In the genomic region with DNA sequence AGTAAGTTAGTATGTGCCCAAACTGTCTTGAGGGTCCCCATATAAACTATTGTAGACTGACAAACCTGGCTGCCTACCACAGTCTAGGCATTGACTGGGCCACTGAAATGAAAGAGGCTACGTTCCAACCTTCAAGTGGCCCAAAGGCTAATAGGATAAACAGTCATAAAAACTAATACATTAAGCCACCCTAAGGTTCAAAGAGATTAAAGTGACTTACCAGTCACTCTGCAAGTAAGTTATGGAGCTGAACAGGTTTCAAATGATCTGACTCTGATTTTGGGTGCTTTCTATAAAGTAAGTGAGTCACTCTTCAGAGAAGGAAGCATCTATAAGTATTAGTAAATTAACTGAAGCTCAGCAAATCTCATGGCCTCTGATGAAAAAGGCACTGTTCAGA, we compare ENCODE assay signal across 1 cellular context.
TF ChIP-seq lines count a peak whose summit lies in the region.

No MANE protein-coding gene starts in this region.

TF ChIP-seq in H1, 55 proteins besides CTCF, POLR2A, EP300 and RAD21 (continued from another document):
- TF ChIP-seq, protein P1, sequence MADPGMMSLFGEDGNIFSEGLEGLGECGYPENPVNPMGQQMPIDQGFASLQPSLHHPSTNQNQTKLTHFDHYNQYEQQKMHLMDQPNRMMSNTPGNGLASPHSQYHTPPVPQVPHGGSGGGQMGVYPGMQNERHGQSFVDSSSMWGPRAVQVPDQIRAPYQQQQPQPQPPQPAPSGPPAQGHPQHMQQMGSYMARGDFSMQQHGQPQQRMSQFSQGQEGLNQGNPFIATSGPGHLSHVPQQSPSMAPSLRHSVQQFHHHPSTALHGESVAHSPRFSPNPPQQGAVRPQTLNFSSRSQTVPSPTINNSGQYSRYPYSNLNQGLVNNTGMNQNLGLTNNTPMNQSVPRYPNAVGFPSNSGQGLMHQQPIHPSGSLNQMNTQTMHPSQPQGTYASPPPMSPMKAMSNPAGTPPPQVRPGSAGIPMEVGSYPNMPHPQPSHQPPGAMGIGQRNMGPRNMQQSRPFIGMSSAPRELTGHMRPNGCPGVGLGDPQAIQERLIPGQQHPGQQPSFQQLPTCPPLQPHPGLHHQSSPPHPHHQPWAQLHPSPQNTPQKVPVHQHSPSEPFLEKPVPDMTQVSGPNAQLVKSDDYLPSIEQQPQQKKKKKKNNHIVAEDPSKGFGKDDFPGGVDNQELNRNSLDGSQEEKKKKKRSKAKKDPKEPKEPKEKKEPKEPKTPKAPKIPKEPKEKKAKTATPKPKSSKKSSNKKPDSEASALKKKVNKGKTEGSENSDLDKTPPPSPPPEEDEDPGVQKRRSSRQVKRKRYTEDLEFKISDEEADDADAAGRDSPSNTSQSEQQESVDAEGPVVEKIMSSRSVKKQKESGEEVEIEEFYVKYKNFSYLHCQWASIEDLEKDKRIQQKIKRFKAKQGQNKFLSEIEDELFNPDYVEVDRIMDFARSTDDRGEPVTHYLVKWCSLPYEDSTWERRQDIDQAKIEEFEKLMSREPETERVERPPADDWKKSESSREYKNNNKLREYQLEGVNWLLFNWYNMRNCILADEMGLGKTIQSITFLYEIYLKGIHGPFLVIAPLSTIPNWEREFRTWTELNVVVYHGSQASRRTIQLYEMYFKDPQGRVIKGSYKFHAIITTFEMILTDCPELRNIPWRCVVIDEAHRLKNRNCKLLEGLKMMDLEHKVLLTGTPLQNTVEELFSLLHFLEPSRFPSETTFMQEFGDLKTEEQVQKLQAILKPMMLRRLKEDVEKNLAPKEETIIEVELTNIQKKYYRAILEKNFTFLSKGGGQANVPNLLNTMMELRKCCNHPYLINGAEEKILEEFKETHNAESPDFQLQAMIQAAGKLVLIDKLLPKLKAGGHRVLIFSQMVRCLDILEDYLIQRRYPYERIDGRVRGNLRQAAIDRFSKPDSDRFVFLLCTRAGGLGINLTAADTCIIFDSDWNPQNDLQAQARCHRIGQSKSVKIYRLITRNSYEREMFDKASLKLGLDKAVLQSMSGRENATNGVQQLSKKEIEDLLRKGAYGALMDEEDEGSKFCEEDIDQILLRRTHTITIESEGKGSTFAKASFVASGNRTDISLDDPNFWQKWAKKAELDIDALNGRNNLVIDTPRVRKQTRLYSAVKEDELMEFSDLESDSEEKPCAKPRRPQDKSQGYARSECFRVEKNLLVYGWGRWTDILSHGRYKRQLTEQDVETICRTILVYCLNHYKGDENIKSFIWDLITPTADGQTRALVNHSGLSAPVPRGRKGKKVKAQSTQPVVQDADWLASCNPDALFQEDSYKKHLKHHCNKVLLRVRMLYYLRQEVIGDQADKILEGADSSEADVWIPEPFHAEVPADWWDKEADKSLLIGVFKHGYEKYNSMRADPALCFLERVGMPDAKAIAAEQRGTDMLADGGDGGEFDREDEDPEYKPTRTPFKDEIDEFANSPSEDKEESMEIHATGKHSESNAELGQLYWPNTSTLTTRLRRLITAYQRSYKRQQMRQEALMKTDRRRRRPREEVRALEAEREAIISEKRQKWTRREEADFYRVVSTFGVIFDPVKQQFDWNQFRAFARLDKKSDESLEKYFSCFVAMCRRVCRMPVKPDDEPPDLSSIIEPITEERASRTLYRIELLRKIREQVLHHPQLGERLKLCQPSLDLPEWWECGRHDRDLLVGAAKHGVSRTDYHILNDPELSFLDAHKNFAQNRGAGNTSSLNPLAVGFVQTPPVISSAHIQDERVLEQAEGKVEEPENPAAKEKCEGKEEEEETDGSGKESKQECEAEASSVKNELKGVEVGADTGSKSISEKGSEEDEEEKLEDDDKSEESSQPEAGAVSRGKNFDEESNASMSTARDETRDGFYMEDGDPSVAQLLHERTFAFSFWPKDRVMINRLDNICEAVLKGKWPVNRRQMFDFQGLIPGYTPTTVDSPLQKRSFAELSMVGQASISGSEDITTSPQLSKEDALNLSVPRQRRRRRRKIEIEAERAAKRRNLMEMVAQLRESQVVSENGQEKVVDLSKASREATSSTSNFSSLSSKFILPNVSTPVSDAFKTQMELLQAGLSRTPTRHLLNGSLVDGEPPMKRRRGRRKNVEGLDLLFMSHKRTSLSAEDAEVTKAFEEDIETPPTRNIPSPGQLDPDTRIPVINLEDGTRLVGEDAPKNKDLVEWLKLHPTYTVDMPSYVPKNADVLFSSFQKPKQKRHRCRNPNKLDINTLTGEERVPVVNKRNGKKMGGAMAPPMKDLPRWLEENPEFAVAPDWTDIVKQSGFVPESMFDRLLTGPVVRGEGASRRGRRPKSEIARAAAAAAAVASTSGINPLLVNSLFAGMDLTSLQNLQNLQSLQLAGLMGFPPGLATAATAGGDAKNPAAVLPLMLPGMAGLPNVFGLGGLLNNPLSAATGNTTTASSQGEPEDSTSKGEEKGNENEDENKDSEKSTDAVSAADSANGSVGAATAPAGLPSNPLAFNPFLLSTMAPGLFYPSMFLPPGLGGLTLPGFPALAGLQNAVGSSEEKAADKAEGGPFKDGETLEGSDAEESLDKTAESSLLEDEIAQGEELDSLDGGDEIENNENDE (IDR thresholded peaks at IDR 0.05; ENCODE audit: insufficient replicate concordance, low read length), result no peak
- no peak for TF ChIP-seq CHD2 (IDR thresholded peaks at IDR 0.05; ENCODE audit: low read length)
- no peak for TF ChIP-seq TBP (IDR thresholded peaks at IDR 0.05; ENCODE audit: low read depth, low read length)
- TF ChIP-seq HDAC6 (IDR thresholded peaks at IDR 0.05; ENCODE audit: low read depth, low read length), result no peak
- TF ChIP-seq GTF2F1 (IDR thresholded peaks at IDR 0.05; ENCODE audit: borderline replicate concordance, low read depth, low read length), result no peak
- no peak for TF ChIP-seq POLR2AphosphoS5 (IDR thresholded peaks at IDR 0.05; ENCODE audit: low read depth, low read length)
- TF ChIP-seq TCF12 (IDR thresholded peaks at IDR 0.05; ENCODE audit: low read depth, low read length), result no peak
- TF ChIP-seq, protein P2, sequence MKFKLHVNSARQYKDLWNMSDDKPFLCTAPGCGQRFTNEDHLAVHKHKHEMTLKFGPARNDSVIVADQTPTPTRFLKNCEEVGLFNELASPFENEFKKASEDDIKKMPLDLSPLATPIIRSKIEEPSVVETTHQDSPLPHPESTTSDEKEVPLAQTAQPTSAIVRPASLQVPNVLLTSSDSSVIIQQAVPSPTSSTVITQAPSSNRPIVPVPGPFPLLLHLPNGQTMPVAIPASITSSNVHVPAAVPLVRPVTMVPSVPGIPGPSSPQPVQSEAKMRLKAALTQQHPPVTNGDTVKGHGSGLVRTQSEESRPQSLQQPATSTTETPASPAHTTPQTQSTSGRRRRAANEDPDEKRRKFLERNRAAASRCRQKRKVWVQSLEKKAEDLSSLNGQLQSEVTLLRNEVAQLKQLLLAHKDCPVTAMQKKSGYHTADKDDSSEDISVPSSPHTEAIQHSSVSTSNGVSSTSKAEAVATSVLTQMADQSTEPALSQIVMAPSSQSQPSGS (IDR thresholded peaks at IDR 0.05; ENCODE audit: low read length), result no peak
- TF ChIP-seq EGR1 (IDR thresholded peaks at IDR 0.05; ENCODE audit: borderline replicate concordance, low read depth, low read length), result no peak
- no peak for TF ChIP-seq E2F6 (IDR thresholded peaks at IDR 0.05)
- no peak for TF ChIP-seq BCL11A (IDR thresholded peaks at IDR 0.05; ENCODE audit: low read depth in 2 of 2, low read length in 2 of 2)
- TF ChIP-seq GABPA (IDR thresholded peaks at IDR 0.05; ENCODE audit: borderline replicate concordance, insufficient read depth, low read length), result no peak
- TF ChIP-seq BRCA1 (IDR thresholded peaks at IDR 0.05; ENCODE audit: low read depth, low read length), result no peak
